ENCODE assay signal across 32 cellular contexts in genomic region chr20:61014486-61014885, GRCh38.
"Had no signal": no experiment of that assay in that cellular context is flagged by ENCODE, and none has a peak within 500 bp of the region (broad histone marks: within the 10 kb centered on the region; RNA-seq: fewer than 3 reads in every experiment).

No MANE protein-coding gene starts in this region.

- H3K9me3 ChIP-seq: gastrocnemius medialis, left lung, lower lobe of right lung, neutrophil, ovary, right lobe of liver, upper lobe of right lung had no signal

- H3K4me3 Mint-ChIP-seq: activated naive CD4-positive, alpha-beta T cell treated with anti-CD3 and anti-CD28 coated beads, Interleukin-2, amount 10 ng/mL, durations not matched to agents 7 days and 5 days; activated T-helper 1 cell treated with anti-CD3 and anti-CD28 coated beads, Interleukin-12 subunit alpha, Interleukin-12 subunit beta, Interleukin-2, Interleukin-4 antibody, amounts not matched to agents 30 ng/mL and 10 ng/mL and 1 ng/mL, durations not matched to agents 14 hours and 24 hours and 36 hours; nephron progenitor cell; stimulated activated effector memory CD8-positive, alpha-beta T cell treated with anti-CD3 and anti-CD28 coated beads, Interleukin-12 subunit alpha, Interleukin-12 subunit beta, amount 100 ng/mL, for 72 hours; stimulated activated naive CD8-positive, alpha-beta T cell treated with anti-CD3 and anti-CD28 coated beads, Interleukin-15, Interleukin-2, amounts not matched to agents 100 ng/mL and 50 ng/mL, for 24 hours; T-helper 1 cell treated with Interleukin-12 subunit alpha and Interleukin-12 subunit beta and Interleukin-4 antibody, amounts not matched to agents 30 μg/mL and 1 μg/mL, for 36 hours had no signal

- H3K4me1 ChIP-seq: gastrocnemius medialis, left lung, lower lobe of right lung, right lobe of liver, upper lobe of right lung had no signal

- H3K4me1 Mint-ChIP-seq: activated naive CD4-positive, alpha-beta T cell treated with anti-CD3 and anti-CD28 coated beads, Interleukin-2, amount 10 ng/mL, durations not matched to agents 7 days and 5 days; nephron progenitor cell; stimulated activated effector memory CD8-positive, alpha-beta T cell treated with anti-CD3 and anti-CD28 coated beads, Interleukin-12 subunit alpha, Interleukin-12 subunit beta, amount 100 ng/mL, for 72 hours had no signal

- H3K4me3 ChIP-seq: coronary artery, dorsolateral prefrontal cortex, gastrocnemius medialis, left lung, lower lobe of right lung, ovary, right lobe of liver, skin epidermis, upper lobe of right lung had no signal

- ATAC-seq: activated CD4-positive, CD25-positive, alpha-beta regulatory T cell treated with anti-CD3 and anti-CD28 coated beads, Interleukin-2, amount 50 U/mL, for 24 hours; gastrocnemius medialis; left lung; lower lobe of right lung; right lobe of liver; stimulated activated effector memory CD8-positive, alpha-beta T cell treated with anti-CD3 and anti-CD28 coated beads, Interleukin-12 subunit alpha, Interleukin-12 subunit beta, amount 100 ng/mL, for 72 hours; upper lobe of right lung had no signal

- H3K36me3 ChIP-seq: brain microvascular endothelial cell, gastrocnemius medialis, left lung, lower lobe of right lung, neutrophil, ovary, right lobe of liver, upper lobe of right lung had no signal

- H3K27ac Mint-ChIP-seq: activated naive CD4-positive, alpha-beta T cell treated with anti-CD3 and anti-CD28 coated beads, Interleukin-2, amount 10 ng/mL, durations not matched to agents 7 days and 5 days; activated T-helper 1 cell treated with anti-CD3 and anti-CD28 coated beads, Interleukin-12 subunit alpha, Interleukin-12 subunit beta, Interleukin-2, Interleukin-4 antibody, amounts not matched to agents 30 ng/mL and 10 ng/mL and 1 ng/mL, durations not matched to agents 14 hours and 24 hours and 36 hours; nephron progenitor cell; progenitor cell of endocrine pancreas; stimulated activated effector memory CD8-positive, alpha-beta T cell treated with anti-CD3 and anti-CD28 coated beads, Interleukin-12 subunit alpha, Interleukin-12 subunit beta, amount 100 ng/mL, for 72 hours; stimulated activated naive CD8-positive, alpha-beta T cell treated with anti-CD3 and anti-CD28 coated beads, Interleukin-15, Interleukin-2, amounts not matched to agents 100 ng/mL and 50 ng/mL, for 24 hours; T-helper 1 cell treated with Interleukin-12 subunit alpha and Interleukin-12 subunit beta and Interleukin-4 antibody, amounts not matched to agents 30 μg/mL and 1 μg/mL, for 36 hours had no signal

- H3K27ac ChIP-seq: brain microvascular endothelial cell, coronary artery, dorsolateral prefrontal cortex, gastrocnemius medialis, left lung, lower lobe of right lung, neutrophil, ovary, right lobe of liver, skin epidermis, upper lobe of right lung, VCaP had no signal

- DNase-seq: activated CD4-positive, alpha-beta T cell treated with anti-CD3 and anti-CD28 coated beads for 48 hours; activated CD4-positive, alpha-beta T cell treated with anti-CD3 and anti-CD28 coated beads, Interleukin-2, amount 50 U/mL, for 48 hours; activated CD8-positive, alpha-beta memory T cell treated with anti-CD3 and anti-CD28 coated beads for 24 hours; activated gamma-delta T cell; activated naive CD4-positive, alpha-beta T cell treated with anti-CD3 and anti-CD28 coated beads, Interleukin-2, amount 10 ng/mL, durations not matched to agents 7 days and 5 days; amniotic stem cell; brain microvascular endothelial cell; dorsolateral prefrontal cortex; effector memory CD4-positive, alpha-beta T cell; erythroblast; gastrocnemius medialis; glutamatergic neuron; left lung; lower lobe of right lung; mesenchymal stem cell; nephron progenitor cell; ovary; right lobe of liver; stimulated activated CD4-positive, alpha-beta T cell treated with anti-CD3 and anti-CD28 coated beads, Interleukin-12 subunit alpha, Interleukin-12 subunit beta, amount 100 ng/mL, for 4 hours; stimulated activated CD4-positive, alpha-beta T cell treated with anti-CD3 and anti-CD28 coated beads, Interleukin-4, amount 100 ng/mL, for 24 hours; T-helper 9 cell; upper lobe of right lung had no signal

- H3K36me3 Mint-ChIP-seq: activated naive CD4-positive, alpha-beta T cell treated with anti-CD3 and anti-CD28 coated beads, Interleukin-2, amount 10 ng/mL, durations not matched to agents 7 days and 5 days; stimulated activated effector memory CD8-positive, alpha-beta T cell treated with anti-CD3 and anti-CD28 coated beads, Interleukin-12 subunit alpha, Interleukin-12 subunit beta, amount 100 ng/mL, for 72 hours had no signal

- H3K27me3 ChIP-seq: brain microvascular endothelial cell, gastrocnemius medialis, neutrophil, ovary, right lobe of liver had no signal

- H3K27me3 Mint-ChIP-seq: activated naive CD4-positive, alpha-beta T cell treated with anti-CD3 and anti-CD28 coated beads, Interleukin-2, amount 10 ng/mL, durations not matched to agents 7 days and 5 days; stimulated activated naive CD8-positive, alpha-beta T cell treated with anti-CD3 and anti-CD28 coated beads, Interleukin-15, Interleukin-2, amounts not matched to agents 100 ng/mL and 50 ng/mL, for 24 hours had no signal
